In the genomic region with DNA sequence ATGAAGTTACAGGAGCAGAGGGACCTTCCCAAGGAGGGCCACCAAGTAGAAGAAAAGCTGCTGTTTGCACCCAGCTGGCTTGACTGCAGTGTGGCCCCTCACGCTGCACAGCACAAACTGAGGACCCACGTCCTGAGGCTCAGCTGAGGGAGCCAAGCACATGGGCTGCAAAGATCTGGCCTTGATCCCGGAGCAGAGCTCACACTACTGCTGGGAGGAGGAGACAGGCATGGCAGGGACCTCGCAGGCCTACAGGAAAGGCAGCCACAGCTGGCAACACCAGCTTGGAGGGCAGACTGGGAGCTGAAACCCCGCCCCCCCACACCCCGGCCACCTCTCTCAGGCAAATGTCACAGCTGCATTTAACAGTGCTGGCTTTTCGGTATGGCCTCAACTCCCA, we compare ENCODE assay signal across 3 cellular contexts.
TF ChIP-seq lines count a peak whose summit lies in the region.

No MANE protein-coding gene starts in this region.

TF ChIP-seq in SK-N-SH, 30 proteins besides CTCF, POLR2A, EP300 and RAD21:
- peak; percentile 64; the same call in 1 of the 2 replicates for TF ChIP-seq MXI1 (IDR thresholded peaks at IDR 0.05; ENCODE audit: low read depth, low read length)
- TF ChIP-seq, protein P1, sequence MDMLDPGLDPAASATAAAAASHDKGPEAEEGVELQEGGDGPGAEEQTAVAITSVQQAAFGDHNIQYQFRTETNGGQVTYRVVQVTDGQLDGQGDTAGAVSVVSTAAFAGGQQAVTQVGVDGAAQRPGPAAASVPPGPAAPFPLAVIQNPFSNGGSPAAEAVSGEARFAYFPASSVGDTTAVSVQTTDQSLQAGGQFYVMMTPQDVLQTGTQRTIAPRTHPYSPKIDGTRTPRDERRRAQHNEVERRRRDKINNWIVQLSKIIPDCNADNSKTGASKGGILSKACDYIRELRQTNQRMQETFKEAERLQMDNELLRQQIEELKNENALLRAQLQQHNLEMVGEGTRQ (IDR thresholded peaks at IDR 0.05; ENCODE audit: borderline replicate concordance, low read depth, low read length): no peak

TF ChIP-seq in SK-N-SH treated with all-trans-retinoic acid at 6 μM for 48 hours, 23 proteins besides CTCF, POLR2A, EP300 and RAD21:
- TF ChIP-seq ZNF565 (CRISPR knock-in tag; conservative IDR thresholded peaks at IDR 0.05; ENCODE audit: low read depth) (no peak), ESRRG (CRISPR knock-in tag; IDR thresholded peaks at IDR 0.05) (no peak), RARB (CRISPR knock-in tag; IDR thresholded peaks at IDR 0.05) (no peak), TCF4 (CRISPR knock-in tag; IDR thresholded peaks at IDR 0.05; ENCODE audit: borderline replicate concordance) (no peak), PPARA (CRISPR knock-in tag; IDR thresholded peaks at IDR 0.05; ENCODE audit: borderline replicate concordance) (no peak), BACH2 (CRISPR knock-in tag; IDR thresholded peaks at IDR 0.05; ENCODE audit: borderline replicate concordance) (no peak), ARNTL (CRISPR knock-in tag; IDR thresholded peaks at IDR 0.05; ENCODE audit: borderline replicate concordance, low read depth) (no peak), TOX (CRISPR knock-in tag; IDR thresholded peaks at IDR 0.05; ENCODE audit: borderline replicate concordance) (no peak), GLIS3 (CRISPR knock-in tag; IDR thresholded peaks at IDR 0.05) (no peak)
- TF ChIP-seq, protein P2, sequence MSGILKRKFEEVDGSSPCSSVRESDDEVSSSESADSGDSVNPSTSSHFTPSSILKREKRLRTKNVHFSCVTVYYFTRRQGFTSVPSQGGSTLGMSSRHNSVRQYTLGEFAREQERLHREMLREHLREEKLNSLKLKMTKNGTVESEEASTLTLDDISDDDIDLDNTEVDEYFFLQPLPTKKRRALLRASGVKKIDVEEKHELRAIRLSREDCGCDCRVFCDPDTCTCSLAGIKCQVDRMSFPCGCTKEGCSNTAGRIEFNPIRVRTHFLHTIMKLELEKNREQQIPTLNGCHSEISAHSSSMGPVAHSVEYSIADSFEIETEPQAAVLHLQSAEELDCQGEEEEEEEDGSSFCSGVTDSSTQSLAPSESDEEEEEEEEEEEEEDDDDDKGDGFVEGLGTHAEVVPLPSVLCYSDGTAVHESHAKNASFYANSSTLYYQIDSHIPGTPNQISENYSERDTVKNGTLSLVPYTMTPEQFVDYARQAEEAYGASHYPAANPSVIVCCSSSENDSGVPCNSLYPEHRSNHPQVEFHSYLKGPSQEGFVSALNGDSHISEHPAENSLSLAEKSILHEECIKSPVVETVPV (CRISPR knock-in tag; IDR thresholded peaks at IDR 0.05): no peak
- TF ChIP-seq, protein P3, sequence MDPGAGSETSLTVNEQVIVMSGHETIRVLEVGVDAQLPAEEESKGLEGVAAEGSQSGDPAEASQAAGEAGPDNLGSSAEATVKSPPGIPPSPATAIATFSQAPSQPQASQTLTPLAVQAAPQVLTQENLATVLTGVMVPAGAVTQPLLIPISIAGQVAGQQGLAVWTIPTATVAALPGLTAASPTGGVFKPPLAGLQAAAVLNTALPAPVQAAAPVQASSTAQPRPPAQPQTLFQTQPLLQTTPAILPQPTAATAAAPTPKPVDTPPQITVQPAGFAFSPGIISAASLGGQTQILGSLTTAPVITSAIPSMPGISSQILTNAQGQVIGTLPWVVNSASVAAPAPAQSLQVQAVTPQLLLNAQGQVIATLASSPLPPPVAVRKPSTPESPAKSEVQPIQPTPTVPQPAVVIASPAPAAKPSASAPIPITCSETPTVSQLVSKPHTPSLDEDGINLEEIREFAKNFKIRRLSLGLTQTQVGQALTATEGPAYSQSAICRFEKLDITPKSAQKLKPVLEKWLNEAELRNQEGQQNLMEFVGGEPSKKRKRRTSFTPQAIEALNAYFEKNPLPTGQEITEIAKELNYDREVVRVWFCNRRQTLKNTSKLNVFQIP (CRISPR knock-in tag; IDR thresholded peaks at IDR 0.05; ENCODE audit: borderline replicate concordance, low read depth): no peak
- TF ChIP-seq, protein P4, sequence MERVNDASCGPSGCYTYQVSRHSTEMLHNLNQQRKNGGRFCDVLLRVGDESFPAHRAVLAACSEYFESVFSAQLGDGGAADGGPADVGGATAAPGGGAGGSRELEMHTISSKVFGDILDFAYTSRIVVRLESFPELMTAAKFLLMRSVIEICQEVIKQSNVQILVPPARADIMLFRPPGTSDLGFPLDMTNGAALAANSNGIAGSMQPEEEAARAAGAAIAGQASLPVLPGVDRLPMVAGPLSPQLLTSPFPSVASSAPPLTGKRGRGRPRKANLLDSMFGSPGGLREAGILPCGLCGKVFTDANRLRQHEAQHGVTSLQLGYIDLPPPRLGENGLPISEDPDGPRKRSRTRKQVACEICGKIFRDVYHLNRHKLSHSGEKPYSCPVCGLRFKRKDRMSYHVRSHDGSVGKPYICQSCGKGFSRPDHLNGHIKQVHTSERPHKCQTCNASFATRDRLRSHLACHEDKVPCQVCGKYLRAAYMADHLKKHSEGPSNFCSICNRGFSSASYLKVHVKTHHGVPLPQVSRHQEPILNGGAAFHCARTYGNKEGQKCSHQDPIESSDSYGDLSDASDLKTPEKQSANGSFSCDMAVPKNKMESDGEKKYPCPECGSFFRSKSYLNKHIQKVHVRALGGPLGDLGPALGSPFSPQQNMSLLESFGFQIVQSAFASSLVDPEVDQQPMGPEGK (CRISPR knock-in tag; IDR thresholded peaks at IDR 0.05; ENCODE audit: borderline replicate concordance): no peak
- TF ChIP-seq, protein P5, sequence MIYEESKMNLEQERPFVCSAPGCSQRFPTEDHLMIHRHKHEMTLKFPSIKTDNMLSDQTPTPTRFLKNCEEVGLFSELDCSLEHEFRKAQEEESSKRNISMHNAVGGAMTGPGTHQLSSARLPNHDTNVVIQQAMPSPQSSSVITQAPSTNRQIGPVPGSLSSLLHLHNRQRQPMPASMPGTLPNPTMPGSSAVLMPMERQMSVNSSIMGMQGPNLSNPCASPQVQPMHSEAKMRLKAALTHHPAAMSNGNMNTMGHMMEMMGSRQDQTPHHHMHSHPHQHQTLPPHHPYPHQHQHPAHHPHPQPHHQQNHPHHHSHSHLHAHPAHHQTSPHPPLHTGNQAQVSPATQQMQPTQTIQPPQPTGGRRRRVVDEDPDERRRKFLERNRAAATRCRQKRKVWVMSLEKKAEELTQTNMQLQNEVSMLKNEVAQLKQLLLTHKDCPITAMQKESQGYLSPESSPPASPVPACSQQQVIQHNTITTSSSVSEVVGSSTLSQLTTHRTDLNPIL (CRISPR knock-in tag; IDR thresholded peaks at IDR 0.05; ENCODE audit: low read depth): no peak
TF ChIP-seq in SK-N-SH treated with all-trans-retinoic acid at 6 μM for 48 hours: peak in this region for 0.

TF ChIP-seq in HepG2, 621 proteins besides CTCF, POLR2A, EP300 and RAD21 (continues in another document):
- TF ChIP-seq, protein P6, sequence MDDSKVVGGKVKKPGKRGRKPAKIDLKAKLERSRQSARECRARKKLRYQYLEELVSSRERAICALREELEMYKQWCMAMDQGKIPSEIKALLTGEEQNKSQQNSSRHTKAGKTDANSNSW (CRISPR knock-in tag; IDR thresholded peaks at IDR 0.05; ENCODE audit: borderline replicate concordance): no peak
- TF ChIP-seq ZNF225 (CRISPR knock-in tag; IDR thresholded peaks at IDR 0.05) (no peak), ZNF776 (CRISPR knock-in tag; IDR thresholded peaks at IDR 0.05) (no peak), MYC (CRISPR knock-in tag; IDR thresholded peaks at IDR 0.05; ENCODE audit: borderline replicate concordance) (peak; percentile 28; the same call in 1 of the 2 replicates), DNMT3B (CRISPR knock-in tag; conservative IDR thresholded peaks at IDR 0.05) (no peak), ZNF891 (CRISPR knock-in tag; IDR thresholded peaks at IDR 0.05) (no peak), ZNF788 (CRISPR knock-in tag; IDR thresholded peaks at IDR 0.05; ENCODE audit: borderline replicate concordance) (peak; percentile 32; the same call in 1 of the 2 replicates), ONECUT2 (CRISPR knock-in tag; IDR thresholded peaks at IDR 0.05) (no peak)
- TF ChIP-seq, protein P7, sequence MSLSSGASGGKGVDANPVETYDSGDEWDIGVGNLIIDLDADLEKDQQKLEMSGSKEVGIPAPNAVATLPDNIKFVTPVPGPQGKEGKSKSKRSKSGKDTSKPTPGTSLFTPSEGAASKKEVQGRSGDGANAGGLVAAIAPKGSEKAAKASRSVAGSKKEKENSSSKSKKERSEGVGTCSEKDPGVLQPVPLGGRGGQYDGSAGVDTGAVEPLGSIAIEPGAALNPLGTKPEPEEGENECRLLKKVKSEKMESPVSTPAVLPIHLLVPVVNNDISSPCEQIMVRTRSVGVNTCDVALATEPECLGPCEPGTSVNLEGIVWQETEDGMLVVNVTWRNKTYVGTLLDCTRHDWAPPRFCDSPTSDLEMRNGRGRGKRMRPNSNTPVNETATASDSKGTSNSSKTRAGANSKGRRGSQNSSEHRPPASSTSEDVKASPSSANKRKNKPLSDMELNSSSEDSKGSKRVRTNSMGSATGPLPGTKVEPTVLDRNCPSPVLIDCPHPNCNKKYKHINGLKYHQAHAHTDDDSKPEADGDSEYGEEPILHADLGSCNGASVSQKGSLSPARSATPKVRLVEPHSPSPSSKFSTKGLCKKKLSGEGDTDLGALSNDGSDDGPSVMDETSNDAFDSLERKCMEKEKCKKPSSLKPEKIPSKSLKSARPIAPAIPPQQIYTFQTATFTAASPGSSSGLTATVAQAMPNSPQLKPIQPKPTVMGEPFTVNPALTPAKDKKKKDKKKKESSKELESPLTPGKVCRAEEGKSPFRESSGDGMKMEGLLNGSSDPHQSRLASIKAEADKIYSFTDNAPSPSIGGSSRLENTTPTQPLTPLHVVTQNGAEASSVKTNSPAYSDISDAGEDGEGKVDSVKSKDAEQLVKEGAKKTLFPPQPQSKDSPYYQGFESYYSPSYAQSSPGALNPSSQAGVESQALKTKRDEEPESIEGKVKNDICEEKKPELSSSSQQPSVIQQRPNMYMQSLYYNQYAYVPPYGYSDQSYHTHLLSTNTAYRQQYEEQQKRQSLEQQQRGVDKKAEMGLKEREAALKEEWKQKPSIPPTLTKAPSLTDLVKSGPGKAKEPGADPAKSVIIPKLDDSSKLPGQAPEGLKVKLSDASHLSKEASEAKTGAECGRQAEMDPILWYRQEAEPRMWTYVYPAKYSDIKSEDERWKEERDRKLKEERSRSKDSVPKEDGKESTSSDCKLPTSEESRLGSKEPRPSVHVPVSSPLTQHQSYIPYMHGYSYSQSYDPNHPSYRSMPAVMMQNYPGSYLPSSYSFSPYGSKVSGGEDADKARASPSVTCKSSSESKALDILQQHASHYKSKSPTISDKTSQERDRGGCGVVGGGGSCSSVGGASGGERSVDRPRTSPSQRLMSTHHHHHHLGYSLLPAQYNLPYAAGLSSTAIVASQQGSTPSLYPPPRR (CRISPR knock-in tag; IDR thresholded peaks at IDR 0.05; ENCODE audit: borderline replicate concordance): no peak
- TF ChIP-seq, protein P8, sequence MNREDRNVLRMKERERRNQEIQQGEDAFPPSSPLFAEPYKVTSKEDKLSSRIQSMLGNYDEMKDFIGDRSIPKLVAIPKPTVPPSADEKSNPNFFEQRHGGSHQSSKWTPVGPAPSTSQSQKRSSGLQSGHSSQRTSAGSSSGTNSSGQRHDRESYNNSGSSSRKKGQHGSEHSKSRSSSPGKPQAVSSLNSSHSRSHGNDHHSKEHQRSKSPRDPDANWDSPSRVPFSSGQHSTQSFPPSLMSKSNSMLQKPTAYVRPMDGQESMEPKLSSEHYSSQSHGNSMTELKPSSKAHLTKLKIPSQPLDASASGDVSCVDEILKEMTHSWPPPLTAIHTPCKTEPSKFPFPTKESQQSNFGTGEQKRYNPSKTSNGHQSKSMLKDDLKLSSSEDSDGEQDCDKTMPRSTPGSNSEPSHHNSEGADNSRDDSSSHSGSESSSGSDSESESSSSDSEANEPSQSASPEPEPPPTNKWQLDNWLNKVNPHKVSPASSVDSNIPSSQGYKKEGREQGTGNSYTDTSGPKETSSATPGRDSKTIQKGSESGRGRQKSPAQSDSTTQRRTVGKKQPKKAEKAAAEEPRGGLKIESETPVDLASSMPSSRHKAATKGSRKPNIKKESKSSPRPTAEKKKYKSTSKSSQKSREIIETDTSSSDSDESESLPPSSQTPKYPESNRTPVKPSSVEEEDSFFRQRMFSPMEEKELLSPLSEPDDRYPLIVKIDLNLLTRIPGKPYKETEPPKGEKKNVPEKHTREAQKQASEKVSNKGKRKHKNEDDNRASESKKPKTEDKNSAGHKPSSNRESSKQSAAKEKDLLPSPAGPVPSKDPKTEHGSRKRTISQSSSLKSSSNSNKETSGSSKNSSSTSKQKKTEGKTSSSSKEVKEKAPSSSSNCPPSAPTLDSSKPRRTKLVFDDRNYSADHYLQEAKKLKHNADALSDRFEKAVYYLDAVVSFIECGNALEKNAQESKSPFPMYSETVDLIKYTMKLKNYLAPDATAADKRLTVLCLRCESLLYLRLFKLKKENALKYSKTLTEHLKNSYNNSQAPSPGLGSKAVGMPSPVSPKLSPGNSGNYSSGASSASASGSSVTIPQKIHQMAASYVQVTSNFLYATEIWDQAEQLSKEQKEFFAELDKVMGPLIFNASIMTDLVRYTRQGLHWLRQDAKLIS (CRISPR knock-in tag; IDR thresholded peaks at IDR 0.05): no peak
- TF ChIP-seq, protein P9, sequence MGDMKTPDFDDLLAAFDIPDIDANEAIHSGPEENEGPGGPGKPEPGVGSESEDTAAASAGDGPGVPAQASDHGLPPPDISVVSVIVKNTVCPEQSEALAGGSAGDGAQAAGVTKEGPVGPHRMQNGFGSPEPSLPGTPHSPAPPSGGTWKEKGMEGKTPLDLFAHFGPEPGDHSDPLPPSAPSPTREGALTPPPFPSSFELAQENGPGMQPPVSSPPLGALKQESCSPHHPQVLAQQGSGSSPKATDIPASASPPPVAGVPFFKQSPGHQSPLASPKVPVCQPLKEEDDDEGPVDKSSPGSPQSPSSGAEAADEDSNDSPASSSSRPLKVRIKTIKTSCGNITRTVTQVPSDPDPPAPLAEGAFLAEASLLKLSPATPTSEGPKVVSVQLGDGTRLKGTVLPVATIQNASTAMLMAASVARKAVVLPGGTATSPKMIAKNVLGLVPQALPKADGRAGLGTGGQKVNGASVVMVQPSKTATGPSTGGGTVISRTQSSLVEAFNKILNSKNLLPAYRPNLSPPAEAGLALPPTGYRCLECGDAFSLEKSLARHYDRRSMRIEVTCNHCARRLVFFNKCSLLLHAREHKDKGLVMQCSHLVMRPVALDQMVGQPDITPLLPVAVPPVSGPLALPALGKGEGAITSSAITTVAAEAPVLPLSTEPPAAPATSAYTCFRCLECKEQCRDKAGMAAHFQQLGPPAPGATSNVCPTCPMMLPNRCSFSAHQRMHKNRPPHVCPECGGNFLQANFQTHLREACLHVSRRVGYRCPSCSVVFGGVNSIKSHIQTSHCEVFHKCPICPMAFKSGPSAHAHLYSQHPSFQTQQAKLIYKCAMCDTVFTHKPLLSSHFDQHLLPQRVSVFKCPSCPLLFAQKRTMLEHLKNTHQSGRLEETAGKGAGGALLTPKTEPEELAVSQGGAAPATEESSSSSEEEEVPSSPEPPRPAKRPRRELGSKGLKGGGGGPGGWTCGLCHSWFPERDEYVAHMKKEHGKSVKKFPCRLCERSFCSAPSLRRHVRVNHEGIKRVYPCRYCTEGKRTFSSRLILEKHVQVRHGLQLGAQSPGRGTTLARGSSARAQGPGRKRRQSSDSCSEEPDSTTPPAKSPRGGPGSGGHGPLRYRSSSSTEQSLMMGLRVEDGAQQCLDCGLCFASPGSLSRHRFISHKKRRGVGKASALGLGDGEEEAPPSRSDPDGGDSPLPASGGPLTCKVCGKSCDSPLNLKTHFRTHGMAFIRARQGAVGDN (CRISPR knock-in tag; IDR thresholded peaks at IDR 0.05): peak; percentile 62
- TF ChIP-seq, protein P10, sequence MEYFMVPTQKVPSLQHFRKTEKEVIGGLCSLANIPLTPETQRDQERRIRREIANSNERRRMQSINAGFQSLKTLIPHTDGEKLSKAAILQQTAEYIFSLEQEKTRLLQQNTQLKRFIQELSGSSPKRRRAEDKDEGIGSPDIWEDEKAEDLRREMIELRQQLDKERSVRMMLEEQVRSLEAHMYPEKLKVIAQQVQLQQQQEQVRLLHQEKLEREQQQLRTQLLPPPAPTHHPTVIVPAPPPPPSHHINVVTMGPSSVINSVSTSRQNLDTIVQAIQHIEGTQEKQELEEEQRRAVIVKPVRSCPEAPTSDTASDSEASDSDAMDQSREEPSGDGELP (IDR thresholded peaks at IDR 0.05; ENCODE audit: borderline replicate concordance, low read depth): no peak
